In the genomic region with DNA sequence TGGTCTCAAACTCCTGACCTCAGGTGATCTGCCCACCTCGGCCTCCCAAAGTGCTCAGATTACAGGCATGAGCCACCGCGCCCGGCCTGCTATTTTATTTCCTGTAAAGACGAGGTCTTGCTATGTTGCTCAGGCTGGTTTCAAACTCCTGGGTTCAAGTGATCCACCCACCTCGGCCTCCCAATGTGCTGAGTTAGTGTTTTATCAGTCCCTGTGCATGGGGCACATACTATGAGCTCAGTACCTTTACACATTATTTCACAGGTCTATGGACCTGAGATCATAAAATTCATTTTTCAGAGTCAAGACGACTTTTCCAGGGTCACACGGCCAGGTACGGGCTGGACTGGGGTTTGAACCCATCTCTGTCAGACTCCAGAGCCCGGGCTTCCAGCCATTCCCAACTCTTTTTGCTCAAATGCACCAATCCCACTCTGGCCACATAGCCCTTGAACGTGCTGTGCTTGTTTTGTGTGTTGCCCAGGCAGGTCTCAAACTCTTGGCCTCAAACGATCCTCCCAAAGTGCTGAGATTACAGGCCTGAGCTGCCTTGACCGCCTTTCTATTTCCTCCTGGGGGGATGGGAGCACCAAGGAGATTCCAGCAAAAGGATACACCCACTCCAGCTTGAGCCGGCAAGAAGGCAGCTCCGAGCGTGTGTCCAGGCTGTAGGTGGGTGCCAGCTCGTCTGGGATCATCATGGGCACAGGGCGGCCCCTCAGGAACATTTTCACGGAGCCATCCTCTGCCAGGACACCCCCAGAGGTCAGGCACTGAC, we compare ENCODE assay signal across 8 cellular contexts. TPM values are rescaled to one million over a fixed set of nuclear protein-coding genes. Genes with fewer than 3 reads are reported as not detected.
DNase-seq lines count a peak whose midpoint lies in the region; ATAC-seq and TF ChIP-seq lines count a peak whose summit lies in the region.

No MANE protein-coding gene starts in this region.

- dilution Hi-C loops in mammary epithelial cell (cut with HindIII; ENCODE audit: low sequenced_read_pairs), result loop anchor here (5.0 kb wide), 1 partner anchor 41 kb away; no protein-coding TSS in a partner anchor

- H3K9me3 ChIP-seq in mammary epithelial cell (replicated peaks; ENCODE audit: insufficient read depth, low read length), result no peaks in the 10 kb centered on the region
- H3K9me3 ChIP-seq in mucosa of descending colon, result no peaks in the 10 kb centered on the region

- CTCF ChIA-PET in mammary epithelial cell (lab: Charles Lee; ENCODE audit: low non-redundant PET), result interaction anchor here (0.6 kb wide), 1 partner anchor 542 kb away, joined by 4 read pairs; no protein-coding TSS in a partner anchor

- BruUV-seq in mammary epithelial cell (replicated peaks; lab: Mats Ljungman, UMichigan), result TSS peak; percentile 34

- ATAC-seq in mucosa of descending colon (peak; percentile 51), SK-N-SH treated with all-trans-retinoic acid at 6 μM for 48 hours (no peak), GM21737 (IDR thresholded peaks at IDR 0.05; ENCODE audit: unreplicated experiment) (no peak), GM19397 (IDR thresholded peaks at IDR 0.05; ENCODE audit: unreplicated experiment) (no peak)

- H3K36me3 ChIP-seq in mammary epithelial cell (ENCODE audit: insufficient read depth, low read length) (no peaks in the 10 kb centered on the region), mucosa of descending colon (ENCODE audit: low read depth) (no peaks in the 10 kb centered on the region)

- in situ Hi-C loops in mammary epithelial cell (cut with MboI; ENCODE audit: low sequenced_read_pairs in 2 of 2), result no loop called here

- peak overlapping the region; percentile 74 for H2AFZ ChIP-seq in mammary epithelial cell (ENCODE audit: low read depth, low read length)

- no peak overlapping the region for H3K27ac Mint-ChIP-seq in IgD-negative memory B cell

- TF ChIP-seq CTCF in AG10803 (conservative IDR thresholded peaks at IDR 0.05; ENCODE audit: low read length), result no peak
- no peak for TF ChIP-seq CTCF in mammary epithelial cell (conservative IDR thresholded peaks at IDR 0.05 in 1 of 2, IDR thresholded peaks at IDR 0.05 in 1 of 2; ENCODE audit: extremely low read depth in 1 of 2, insufficient read depth in 1 of 2, low read depth in 1 of 2, low read length in 2 of 2)
- no peak for TF ChIP-seq CTCF in mucosa of descending colon (IDR thresholded peaks at IDR 0.05)

- H3K4me3 ChIP-seq in AG10803 (ENCODE audit: low read length) (peak overlapping the region; percentile 81), mammary epithelial cell (replicated peaks in 1 of 3; ENCODE audit: insufficient read depth in 1 of 3, low read depth in 2 of 3, low read length in 3 of 3) (peak overlapping the region; percentile 57 to 86 (median 84)), mucosa of descending colon (no peak overlapping the region)

- peak overlapping the region; percentile 79 for H3K4me2 ChIP-seq in mammary epithelial cell (ENCODE audit: insufficient read depth, low read depth, low read length)

- H3K27me3 Mint-ChIP-seq in IgD-negative memory B cell, result no peaks in the 10 kb centered on the region

- no peaks in the 10 kb centered on the region for H4K20me1 ChIP-seq in mammary epithelial cell (ENCODE audit: insufficient read depth, low read length)

- peaks cover 37% of the 10 kb centered on the region for H3K4me1 ChIP-seq in mammary epithelial cell (ENCODE audit: insufficient read depth, low read length)
- H3K4me1 ChIP-seq in mucosa of descending colon (ENCODE audit: low read depth), result peaks cover 28% of the 10 kb centered on the region

- peak overlapping the region; percentile 91 for H3K9ac ChIP-seq in mammary epithelial cell (ENCODE audit: insufficient read depth, low read length)

- 43% methylated on average over 19 of the region's 19 CpGs for WGBS in mammary epithelial cell (ENCODE audit: low coverage, missing lambda C conversion rate)

- H3K4me3 Mint-ChIP-seq in IgD-negative memory B cell, result peak overlapping the region in 3 of 4 donors; percentile 77 to 94 (median 93)

- DNase-seq in AG10803 (ENCODE audit: low read depth), result peak; percentile 43
- peak; percentile 80 for DNase-seq in mammary epithelial cell
- peak; percentile 68 to 80 (median 68) for DNase-seq in mucosa of descending colon
- DNase-seq in NCI-H1105 (lab: John Stamatoyannopoulos, UW), result no peak

- H3K9me3 Mint-ChIP-seq in IgD-negative memory B cell, result no peaks in the 10 kb centered on the region

- peaks cover 5% of the 10 kb centered on the region for H3K36me3 Mint-ChIP-seq in IgD-negative memory B cell

- intact Hi-C loops in mammary epithelial cell (cut with micrococcal nuclease) (no loop called here), mucosa of descending colon (cut with DNase I, micrococcal nuclease) (no loop called here)

- peaks cover 11% of the 10 kb centered on the region for H3K79me2 ChIP-seq in mammary epithelial cell (ENCODE audit: insufficient read depth, low read length)

- H3K4me1 Mint-ChIP-seq in IgD-negative memory B cell, result peaks cover 20 to 24% (median 22%) of the 10 kb centered on the region in 3 donors

- H3K27me3 ChIP-seq in mammary epithelial cell (ENCODE audit: insufficient read depth, low read length), result no peaks in the 10 kb centered on the region

- H3K27ac ChIP-seq in mammary epithelial cell (ENCODE audit: insufficient read depth, low read depth, low read length), result peak overlapping the region; percentile 77

TF ChIP-seq in SK-N-SH treated with all-trans-retinoic acid at 6 μM for 48 hours, 23 proteins besides CTCF, POLR2A, EP300 and RAD21:
- no peak for TF ChIP-seq CREB5 (CRISPR knock-in tag; IDR thresholded peaks at IDR 0.05; ENCODE audit: low read depth)
- TF ChIP-seq ESRRG (CRISPR knock-in tag; IDR thresholded peaks at IDR 0.05), result no peak
- no peak for TF ChIP-seq ZFP3 (CRISPR knock-in tag; IDR thresholded peaks at IDR 0.05)
- TF ChIP-seq ISL1 (CRISPR knock-in tag; IDR thresholded peaks at IDR 0.05), result no peak
- TF ChIP-seq CSRNP3 (CRISPR knock-in tag; IDR thresholded peaks at IDR 0.05), result no peak
- TF ChIP-seq RARB (CRISPR knock-in tag; IDR thresholded peaks at IDR 0.05), result no peak

RNA-seq across cellular contexts. Expression of gene EML2, which starts 1.1 kb away (rescaled TPM):
- polyA plus RNA-seq in IgD-negative memory B cell (18.5 TPM), mammary epithelial cell (35.4 TPM)
- total RNA-seq in mammary epithelial cell (10 to 100 TPM; 55.8 to 98.2 TPM), mucosa of descending colon (100 to 1,000 TPM in 1 of 3 donors, 10 to 100 TPM in 2; 59.9 to 119 (median 79.1) TPM)
- 63.1 TPM for polyA minus RNA-seq in mammary epithelial cell

RNA-seq across cellular contexts. Expression of gene GIPR, which starts 29.9 kb away (rescaled TPM):
- polyA plus RNA-seq in IgD-negative memory B cell (not detected), mammary epithelial cell (0.60 TPM)
- total RNA-seq in mammary epithelial cell (1 to 10 TPM; 1.3 to 1.4 TPM), mucosa of descending colon (10 to 100 TPM in 2 of 3 donors, 1 to 10 TPM in 1; 6.8 to 19.4 (median 14.2) TPM)
- 9.4 TPM for polyA minus RNA-seq in mammary epithelial cell

RNA-seq across cellular contexts. Expression of gene GPR4, which starts 36.1 kb away (rescaled TPM):
- not detected for polyA plus RNA-seq in IgD-negative memory B cell
- total RNA-seq in mammary epithelial cell, result not detected
- polyA plus RNA-seq in mammary epithelial cell, result 0.02 TPM
- polyA minus RNA-seq in mammary epithelial cell, result not detected
- total RNA-seq in mucosa of descending colon, result 1 to 10 TPM in 2 of 3 donors, under 1 TPM in 1; 0.84 to 1.0 (median 1.0) TPM

RNA-seq across cellular contexts. Expression of gene OPA3, which starts 53.5 kb away (rescaled TPM):
- polyA plus RNA-seq in IgD-negative memory B cell (19.9 TPM), mammary epithelial cell (20.3 TPM)
- total RNA-seq in mammary epithelial cell (10 to 100 TPM; 13.7 to 17.4 TPM), mucosa of descending colon (10 to 100 TPM; 12.1 to 16.4 (median 13.4) TPM)
- 22.0 TPM for polyA minus RNA-seq in mammary epithelial cell

RNA-seq across cellular contexts. Expression of gene SNRPD2, which starts 53.7 kb away (rescaled TPM):
- polyA plus RNA-seq in IgD-negative memory B cell, result 841 TPM
- 100 to 1,000 TPM; 136 to 412 TPM for total RNA-seq in mammary epithelial cell
- 618 TPM for polyA plus RNA-seq in mammary epithelial cell
- polyA minus RNA-seq in mammary epithelial cell, result 223 TPM
- 100 to 1,000 TPM; 201 to 270 (median 230) TPM for total RNA-seq in mucosa of descending colon
